ENCODE assay signal across 21 cellular contexts in the genomic region with DNA sequence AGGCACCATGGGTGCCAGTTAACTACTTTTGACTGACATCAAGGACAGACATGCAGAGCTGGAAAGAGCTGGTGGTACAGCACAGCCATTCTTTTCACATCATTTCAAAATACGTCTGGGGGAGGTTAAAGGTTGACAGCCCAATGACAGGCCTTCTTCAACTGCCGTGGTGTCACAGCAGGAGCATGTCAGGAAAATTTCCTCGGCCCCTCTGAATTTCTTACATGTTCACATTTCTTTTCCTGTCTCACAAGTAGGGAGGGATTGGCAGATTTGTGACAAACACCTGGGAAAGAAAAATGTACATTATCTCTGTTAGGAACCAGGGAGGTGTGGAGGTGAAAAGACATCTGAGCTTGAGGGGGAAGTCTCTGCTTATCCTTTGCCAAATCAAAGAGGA.
"Had no signal": no experiment of that assay in that cellular context is flagged by ENCODE, and none has a peak within 500 bp of the region (broad histone marks: within the 10 kb centered on the region; RNA-seq: fewer than 3 reads in every experiment).

No MANE protein-coding gene starts in this region.

- H3K4me3 ChIP-seq: coronary artery, dorsolateral prefrontal cortex, esophagus muscularis mucosa, gastroesophageal sphincter, heart right ventricle, left lung, lower lobe of right lung, mucosa of descending colon had no signal

- H3K9me3 ChIP-seq: esophagus muscularis mucosa, gastroesophageal sphincter, heart right ventricle, left lung, lower lobe of right lung, mucosa of descending colon had no signal

- ATAC-seq: foreskin keratinocyte, gastroesophageal sphincter, heart right ventricle, left cardiac atrium, left lung, left ventricle myocardium superior, lower lobe of right lung, mucosa of descending colon had no signal

- DNase-seq: dermis blood vessel endothelial cell; dorsolateral prefrontal cortex; effector CD4-positive, alpha-beta T cell; effector memory CD4-positive, alpha-beta T cell; foreskin keratinocyte; heart right ventricle; hippocampal formation; left cardiac atrium; left lung; left ventricle myocardium superior; lower lobe of right lung; mesenchymal stem cell; mucosa of descending colon had no signal

- FAIRE-seq: colon, endothelial cell of umbilical vein, frontal cortex, islet of Langerhans, keratinocyte had no signal

- H3K36me3 ChIP-seq: esophagus muscularis mucosa, gastroesophageal sphincter, heart right ventricle, left lung, lower lobe of right lung had no signal

- H3K27me3 ChIP-seq: esophagus muscularis mucosa, foreskin keratinocyte, gastroesophageal sphincter, left lung had no signal

- H3K27ac ChIP-seq: coronary artery, dorsolateral prefrontal cortex, esophagus muscularis mucosa, foreskin keratinocyte, gastroesophageal sphincter, heart right ventricle, left lung, lower lobe of right lung had no signal

- H3K4me1 ChIP-seq: esophagus muscularis mucosa, foreskin keratinocyte, gastroesophageal sphincter, heart right ventricle, left lung, lower lobe of right lung had no signal
